Comparison of ENCODE assay signal across 1 cellular context in the genomic region with DNA sequence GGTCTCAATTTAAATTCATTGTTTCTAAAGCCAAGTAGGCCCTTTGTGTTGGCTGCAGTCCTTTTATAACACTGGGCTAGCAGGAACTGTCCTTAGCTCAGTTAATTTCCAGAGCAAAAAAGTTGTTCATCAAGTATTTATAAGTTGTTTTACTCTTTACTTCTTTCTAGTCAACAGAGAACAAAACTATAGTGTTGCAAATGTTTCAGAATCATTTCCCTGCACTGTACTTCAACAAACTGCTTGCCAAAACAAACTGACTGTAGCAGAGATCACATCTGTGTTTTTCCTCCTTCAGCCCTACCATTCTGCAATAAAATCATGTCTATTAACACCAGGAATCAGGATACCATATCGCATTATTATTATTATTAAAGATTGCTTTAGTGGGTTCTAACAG.
TF ChIP-seq lines count a peak whose summit lies in the region.

No MANE protein-coding gene starts in this region.

TF ChIP-seq in GM12878, 131 proteins besides CTCF, POLR2A, EP300 and RAD21 (continued from another document):
- TF ChIP-seq, protein P1, sequence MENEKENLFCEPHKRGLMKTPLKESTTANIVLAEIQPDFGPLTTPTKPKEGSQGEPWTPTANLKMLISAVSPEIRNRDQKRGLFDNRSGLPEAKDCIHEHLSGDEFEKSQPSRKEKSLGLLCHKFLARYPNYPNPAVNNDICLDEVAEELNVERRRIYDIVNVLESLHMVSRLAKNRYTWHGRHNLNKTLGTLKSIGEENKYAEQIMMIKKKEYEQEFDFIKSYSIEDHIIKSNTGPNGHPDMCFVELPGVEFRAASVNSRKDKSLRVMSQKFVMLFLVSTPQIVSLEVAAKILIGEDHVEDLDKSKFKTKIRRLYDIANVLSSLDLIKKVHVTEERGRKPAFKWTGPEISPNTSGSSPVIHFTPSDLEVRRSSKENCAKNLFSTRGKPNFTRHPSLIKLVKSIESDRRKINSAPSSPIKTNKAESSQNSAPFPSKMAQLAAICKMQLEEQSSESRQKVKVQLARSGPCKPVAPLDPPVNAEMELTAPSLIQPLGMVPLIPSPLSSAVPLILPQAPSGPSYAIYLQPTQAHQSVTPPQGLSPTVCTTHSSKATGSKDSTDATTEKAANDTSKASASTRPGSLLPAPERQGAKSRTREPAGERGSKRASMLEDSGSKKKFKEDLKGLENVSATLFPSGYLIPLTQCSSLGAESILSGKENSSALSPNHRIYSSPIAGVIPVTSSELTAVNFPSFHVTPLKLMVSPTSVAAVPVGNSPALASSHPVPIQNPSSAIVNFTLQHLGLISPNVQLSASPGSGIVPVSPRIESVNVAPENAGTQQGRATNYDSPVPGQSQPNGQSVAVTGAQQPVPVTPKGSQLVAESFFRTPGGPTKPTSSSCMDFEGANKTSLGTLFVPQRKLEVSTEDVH (IDR thresholded peaks at IDR 0.05; ENCODE audit: low read depth, partially characterized antibody), result no peak
- TF ChIP-seq EED (IDR thresholded peaks at IDR 0.05; ENCODE audit: low read depth) (no peak), NR2C1 (IDR thresholded peaks at IDR 0.05) (no peak)
